1 cellular context compared by ENCODE assay signal in genomic region chr3:39317571-39318169, GRCh38.
A peak's percentile ranks its signal among the peaks of the same experiment; 100 is the strongest.
TF ChIP-seq lines count a peak whose summit lies in the region.

No MANE protein-coding gene starts in this region.

TF ChIP-seq in HepG2, 621 proteins besides CTCF, POLR2A, EP300 and RAD21 (continued from another document):
- TF ChIP-seq NCOA1 (CRISPR knock-in tag; IDR thresholded peaks at IDR 0.05) (no peak), PPARG (CRISPR knock-in tag; conservative IDR thresholded peaks at IDR 0.05) (peak; percentile 96), ZNF7 (CRISPR knock-in tag; IDR thresholded peaks at IDR 0.05) (0 out of 2 replicates have a peak, but pooled peaks have one; percentile 58), MIXL1 (CRISPR knock-in tag; IDR thresholded peaks at IDR 0.05) (peak; percentile 95), ATAD3A (CRISPR knock-in tag; IDR thresholded peaks at IDR 0.05) (no peak), ZNF468 (CRISPR knock-in tag; IDR thresholded peaks at IDR 0.05) (no peak), GFI1 (CRISPR knock-in tag; IDR thresholded peaks at IDR 0.05; ENCODE audit: borderline replicate concordance) (peak; percentile 82), ELF1 (CRISPR knock-in tag; IDR thresholded peaks at IDR 0.05) (peak; percentile 42; the same call in 1 of the 2 replicates), TOE1 (CRISPR knock-in tag; IDR thresholded peaks at IDR 0.05) (peak; percentile 44; the same call in 1 of the 2 replicates), RORA (CRISPR knock-in tag; IDR thresholded peaks at IDR 0.05) (no peak), SP2 (CRISPR knock-in tag; IDR thresholded peaks at IDR 0.05) (no peak), CHCHD3 (CRISPR knock-in tag; IDR thresholded peaks at IDR 0.05) (no peak), RBAK (CRISPR knock-in tag; IDR thresholded peaks at IDR 0.05) (no peak), IRF2 (CRISPR knock-in tag; IDR thresholded peaks at IDR 0.05) (peak; percentile 78; the same call in 1 of the 2 replicates), KDM4B (CRISPR knock-in tag; IDR thresholded peaks at IDR 0.05) (peak; percentile 69; the same call in 1 of the 2 replicates), ZNF367 (CRISPR knock-in tag; IDR thresholded peaks at IDR 0.05; ENCODE audit: borderline replicate concordance) (no peak), ZSCAN20 (CRISPR knock-in tag; IDR thresholded peaks at IDR 0.05; ENCODE audit: borderline replicate concordance) (no peak), ZSCAN25 (CRISPR knock-in tag; IDR thresholded peaks at IDR 0.05) (0 out of 2 replicates have a peak, but pooled peaks have one; percentile 19), SIX4 (CRISPR knock-in tag; IDR thresholded peaks at IDR 0.05) (no peak), GATA4 (IDR thresholded peaks at IDR 0.05; ENCODE audit: borderline replicate concordance, low read depth) (peak; percentile 73; the same call in 1 of the 2 replicates), MED8 (CRISPR knock-in tag; IDR thresholded peaks at IDR 0.05; ENCODE audit: insufficient replicate concordance) (no peak), SP1 (IDR thresholded peaks at IDR 0.05) (no peak), SP1 (CRISPR knock-in tag; IDR thresholded peaks at IDR 0.05) (0 out of 2 replicates have a peak, but pooled peaks have one; percentile 36), MYPOP (CRISPR knock-in tag; IDR thresholded peaks at IDR 0.05) (peak; percentile 43; the same call in 1 of the 2 replicates), ZNF329 (CRISPR knock-in tag; IDR thresholded peaks at IDR 0.05; ENCODE audit: low read depth) (no peak), PAF1 (CRISPR knock-in tag; IDR thresholded peaks at IDR 0.05) (no peak), HOXD1 (CRISPR knock-in tag; IDR thresholded peaks at IDR 0.05) (peak; percentile 75; the same call in 1 of the 2 replicates), ETV6 (CRISPR knock-in tag; conservative IDR thresholded peaks at IDR 0.05) (0 out of 2 replicates have a peak, but pooled peaks have one; percentile 42), THAP7 (CRISPR knock-in tag; IDR thresholded peaks at IDR 0.05) (no peak), MEF2D (CRISPR knock-in tag; IDR thresholded peaks at IDR 0.05) (peak; percentile 82), ZFP62 (CRISPR knock-in tag; IDR thresholded peaks at IDR 0.05) (no peak), HDAC1 (CRISPR knock-in tag; IDR thresholded peaks at IDR 0.05) (peak; percentile 86), BORCS8-MEF2B (CRISPR knock-in tag; IDR thresholded peaks at IDR 0.05) (no peak), KLF15 (CRISPR knock-in tag; IDR thresholded peaks at IDR 0.05; ENCODE audit: borderline replicate concordance) (no peak), EED (CRISPR knock-in tag; IDR thresholded peaks at IDR 0.05) (no peak), NFE2L2 (IDR thresholded peaks at IDR 0.05; ENCODE audit: low read length) (no peak), NR0B2 (CRISPR knock-in tag; IDR thresholded peaks at IDR 0.05) (no peak), NKX3-1 (CRISPR knock-in tag; IDR thresholded peaks at IDR 0.05) (peak; percentile 44; the same call in 1 of the 2 replicates), ZNF605 (CRISPR knock-in tag; IDR thresholded peaks at IDR 0.05) (0 out of 2 replicates have a peak, but pooled peaks have one; percentile 40), HNF1A (IDR thresholded peaks at IDR 0.05; ENCODE audit: low read depth) (peak; percentile 99), HNF1A (CRISPR knock-in tag; IDR thresholded peaks at IDR 0.05; ENCODE audit: borderline replicate concordance) (peak; percentile 98), MIER3 (CRISPR knock-in tag; IDR thresholded peaks at IDR 0.05; ENCODE audit: borderline replicate concordance) (peak; percentile 78; the same call in 1 of the 2 replicates), ARHGAP35 (CRISPR knock-in tag; IDR thresholded peaks at IDR 0.05; ENCODE audit: borderline replicate concordance) (no peak), ZMYM2 (CRISPR knock-in tag; IDR thresholded peaks at IDR 0.05) (peak; percentile 95), XRCC5 (optimal IDR thresholded peaks at IDR 0.05; ENCODE audit: low read length) (no peak), GATAD1 (CRISPR knock-in tag; IDR thresholded peaks at IDR 0.05) (peak; percentile 38; the same call in 1 of the 2 replicates), ZC3H4 (CRISPR knock-in tag; IDR thresholded peaks at IDR 0.05; ENCODE audit: borderline replicate concordance) (no peak), SIN3A (IDR thresholded peaks at IDR 0.05; ENCODE audit: borderline replicate concordance, low read depth, low read length) (no peak)
- TF ChIP-seq, protein P1, sequence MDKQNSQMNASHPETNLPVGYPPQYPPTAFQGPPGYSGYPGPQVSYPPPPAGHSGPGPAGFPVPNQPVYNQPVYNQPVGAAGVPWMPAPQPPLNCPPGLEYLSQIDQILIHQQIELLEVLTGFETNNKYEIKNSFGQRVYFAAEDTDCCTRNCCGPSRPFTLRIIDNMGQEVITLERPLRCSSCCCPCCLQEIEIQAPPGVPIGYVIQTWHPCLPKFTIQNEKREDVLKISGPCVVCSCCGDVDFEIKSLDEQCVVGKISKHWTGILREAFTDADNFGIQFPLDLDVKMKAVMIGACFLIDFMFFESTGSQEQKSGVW (CRISPR knock-in tag; IDR thresholded peaks at IDR 0.05; ENCODE audit: borderline replicate concordance) = no peak
- TF ChIP-seq, protein P2, sequence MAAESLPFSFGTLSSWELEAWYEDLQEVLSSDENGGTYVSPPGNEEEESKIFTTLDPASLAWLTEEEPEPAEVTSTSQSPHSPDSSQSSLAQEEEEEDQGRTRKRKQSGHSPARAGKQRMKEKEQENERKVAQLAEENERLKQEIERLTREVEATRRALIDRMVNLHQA (CRISPR knock-in tag; IDR thresholded peaks at IDR 0.05) = no peak
- TF ChIP-seq, protein P3, sequence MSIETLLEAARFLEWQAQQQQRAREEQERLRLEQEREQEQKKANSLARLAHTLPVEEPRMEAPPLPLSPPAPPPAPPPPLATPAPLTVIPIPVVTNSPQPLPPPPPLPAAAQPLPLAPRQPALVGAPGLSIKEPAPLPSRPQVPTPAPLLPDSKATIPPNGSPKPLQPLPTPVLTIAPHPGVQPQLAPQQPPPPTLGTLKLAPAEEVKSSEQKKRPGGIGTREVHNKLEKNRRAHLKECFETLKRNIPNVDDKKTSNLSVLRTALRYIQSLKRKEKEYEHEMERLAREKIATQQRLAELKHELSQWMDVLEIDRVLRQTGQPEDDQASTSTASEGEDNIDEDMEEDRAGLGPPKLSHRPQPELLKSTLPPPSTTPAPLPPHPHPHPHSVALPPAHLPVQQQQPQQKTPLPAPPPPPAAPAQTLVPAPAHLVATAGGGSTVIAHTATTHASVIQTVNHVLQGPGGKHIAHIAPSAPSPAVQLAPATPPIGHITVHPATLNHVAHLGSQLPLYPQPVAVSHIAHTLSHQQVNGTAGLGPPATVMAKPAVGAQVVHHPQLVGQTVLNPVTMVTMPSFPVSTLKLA (IDR thresholded peaks at IDR 0.05) = no peak
- TF ChIP-seq, protein P4, sequence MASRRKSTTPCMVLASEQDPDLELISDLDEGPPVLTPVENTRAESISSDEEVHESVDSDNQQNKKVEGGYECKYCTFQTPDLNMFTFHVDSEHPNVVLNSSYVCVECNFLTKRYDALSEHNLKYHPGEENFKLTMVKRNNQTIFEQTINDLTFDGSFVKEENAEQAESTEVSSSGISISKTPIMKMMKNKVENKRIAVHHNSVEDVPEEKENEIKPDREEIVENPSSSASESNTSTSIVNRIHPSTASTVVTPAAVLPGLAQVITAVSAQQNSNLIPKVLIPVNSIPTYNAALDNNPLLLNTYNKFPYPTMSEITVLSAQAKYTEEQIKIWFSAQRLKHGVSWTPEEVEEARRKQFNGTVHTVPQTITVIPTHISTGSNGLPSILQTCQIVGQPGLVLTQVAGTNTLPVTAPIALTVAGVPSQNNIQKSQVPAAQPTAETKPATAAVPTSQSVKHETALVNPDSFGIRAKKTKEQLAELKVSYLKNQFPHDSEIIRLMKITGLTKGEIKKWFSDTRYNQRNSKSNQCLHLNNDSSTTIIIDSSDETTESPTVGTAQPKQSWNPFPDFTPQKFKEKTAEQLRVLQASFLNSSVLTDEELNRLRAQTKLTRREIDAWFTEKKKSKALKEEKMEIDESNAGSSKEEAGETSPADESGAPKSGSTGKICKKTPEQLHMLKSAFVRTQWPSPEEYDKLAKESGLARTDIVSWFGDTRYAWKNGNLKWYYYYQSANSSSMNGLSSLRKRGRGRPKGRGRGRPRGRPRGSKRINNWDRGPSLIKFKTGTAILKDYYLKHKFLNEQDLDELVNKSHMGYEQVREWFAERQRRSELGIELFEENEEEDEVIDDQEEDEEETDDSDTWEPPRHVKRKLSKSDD (CRISPR knock-in tag; IDR thresholded peaks at IDR 0.05; ENCODE audit: low read depth) = no peak
